1 cellular context compared by ENCODE assay signal in the genomic region with DNA sequence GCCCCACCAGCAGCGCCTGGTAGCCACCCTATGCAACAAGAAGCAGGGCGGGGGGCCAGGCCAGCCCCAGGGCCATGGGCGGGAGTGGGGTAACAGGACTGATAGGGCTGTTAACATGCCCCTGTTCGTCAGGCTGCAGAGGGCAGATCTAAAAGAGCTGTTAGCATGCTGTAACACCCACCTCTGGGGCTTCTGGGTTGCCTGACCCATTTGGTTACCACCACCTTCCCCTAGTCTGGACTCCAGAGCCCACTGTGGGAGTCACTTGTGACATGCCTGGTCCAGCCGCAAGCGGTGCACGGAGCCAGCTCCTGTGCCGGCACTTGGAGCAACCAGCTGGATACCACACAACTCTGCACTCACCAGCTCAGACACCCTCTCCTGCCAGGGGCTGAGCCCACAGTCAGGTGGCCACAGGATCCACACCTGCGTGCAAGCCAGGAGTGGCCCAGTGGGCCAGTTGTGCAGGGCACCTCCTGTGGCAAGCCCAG.
TF ChIP-seq lines count a peak whose summit lies in the region.

No MANE protein-coding gene starts in this region.

TF ChIP-seq in HCT116, 20 proteins besides CTCF, POLR2A, EP300 and RAD21 (continued from another document):
- TF ChIP-seq, protein P1, sequence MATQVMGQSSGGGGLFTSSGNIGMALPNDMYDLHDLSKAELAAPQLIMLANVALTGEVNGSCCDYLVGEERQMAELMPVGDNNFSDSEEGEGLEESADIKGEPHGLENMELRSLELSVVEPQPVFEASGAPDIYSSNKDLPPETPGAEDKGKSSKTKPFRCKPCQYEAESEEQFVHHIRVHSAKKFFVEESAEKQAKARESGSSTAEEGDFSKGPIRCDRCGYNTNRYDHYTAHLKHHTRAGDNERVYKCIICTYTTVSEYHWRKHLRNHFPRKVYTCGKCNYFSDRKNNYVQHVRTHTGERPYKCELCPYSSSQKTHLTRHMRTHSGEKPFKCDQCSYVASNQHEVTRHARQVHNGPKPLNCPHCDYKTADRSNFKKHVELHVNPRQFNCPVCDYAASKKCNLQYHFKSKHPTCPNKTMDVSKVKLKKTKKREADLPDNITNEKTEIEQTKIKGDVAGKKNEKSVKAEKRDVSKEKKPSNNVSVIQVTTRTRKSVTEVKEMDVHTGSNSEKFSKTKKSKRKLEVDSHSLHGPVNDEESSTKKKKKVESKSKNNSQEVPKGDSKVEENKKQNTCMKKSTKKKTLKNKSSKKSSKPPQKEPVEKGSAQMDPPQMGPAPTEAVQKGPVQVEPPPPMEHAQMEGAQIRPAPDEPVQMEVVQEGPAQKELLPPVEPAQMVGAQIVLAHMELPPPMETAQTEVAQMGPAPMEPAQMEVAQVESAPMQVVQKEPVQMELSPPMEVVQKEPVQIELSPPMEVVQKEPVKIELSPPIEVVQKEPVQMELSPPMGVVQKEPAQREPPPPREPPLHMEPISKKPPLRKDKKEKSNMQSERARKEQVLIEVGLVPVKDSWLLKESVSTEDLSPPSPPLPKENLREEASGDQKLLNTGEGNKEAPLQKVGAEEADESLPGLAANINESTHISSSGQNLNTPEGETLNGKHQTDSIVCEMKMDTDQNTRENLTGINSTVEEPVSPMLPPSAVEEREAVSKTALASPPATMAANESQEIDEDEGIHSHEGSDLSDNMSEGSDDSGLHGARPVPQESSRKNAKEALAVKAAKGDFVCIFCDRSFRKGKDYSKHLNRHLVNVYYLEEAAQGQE (IDR thresholded peaks at IDR 0.05; ENCODE audit: low read depth) = no peak
